In the genomic region with DNA sequence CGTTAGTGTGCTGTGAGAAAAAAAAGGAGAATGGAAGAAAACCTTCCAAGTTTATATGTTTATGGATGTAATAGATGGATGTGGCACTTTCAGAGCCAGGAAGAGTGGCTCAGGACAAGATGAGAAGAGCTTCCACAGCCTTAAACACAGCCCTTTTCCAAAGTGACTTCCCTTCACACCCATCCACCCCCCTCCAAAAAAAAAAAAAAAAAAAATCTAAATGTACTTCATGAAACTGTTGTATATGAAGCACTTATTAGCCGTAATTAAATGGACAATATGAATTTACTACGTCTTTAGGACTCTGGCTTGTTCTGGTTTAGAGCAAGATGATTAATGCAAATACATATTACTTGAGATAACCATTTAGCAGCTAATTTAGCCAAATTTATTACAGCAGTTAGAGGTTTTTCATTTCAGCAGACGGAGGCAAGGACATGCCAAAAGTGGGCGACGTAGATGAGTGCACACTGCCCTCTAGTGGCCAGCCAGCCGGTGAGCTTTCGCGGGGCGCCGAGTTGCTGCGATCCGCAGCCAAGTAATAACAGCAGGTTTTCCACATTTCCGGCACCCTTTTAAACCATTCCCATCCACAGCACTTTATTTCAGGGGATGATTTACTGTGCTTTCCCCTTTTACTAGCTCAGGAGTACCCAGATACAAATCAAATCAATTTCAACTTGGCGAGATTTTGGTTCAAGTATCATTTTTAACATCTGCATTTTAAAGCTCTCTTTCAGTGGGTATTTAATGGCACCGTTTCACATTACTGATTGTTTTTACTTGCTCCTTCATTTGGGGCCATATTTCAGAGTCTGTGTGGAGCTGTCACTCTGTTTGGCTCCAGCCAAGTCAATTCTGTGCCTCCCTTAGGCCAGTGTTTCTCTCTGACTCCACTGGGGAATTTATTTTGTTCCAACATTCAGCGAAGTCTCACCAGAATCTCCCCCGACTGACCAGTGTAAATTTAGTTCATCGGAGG, we compare ENCODE assay signal across 8 cellular contexts.
DNase-seq lines count a peak whose midpoint lies in the region; ATAC-seq and TF ChIP-seq lines count a peak whose summit lies in the region.

No MANE protein-coding gene starts in this region.

- no peak overlapping the region for H3K27ac Mint-ChIP-seq in Calu3 (ENCODE audit: unreplicated experiment)
- H3K27ac Mint-ChIP-seq in activated naive CD8-positive, alpha-beta T cell: no peak overlapping the region

- peak; percentile 97 for TF ChIP-seq RAD21 in SK-N-SH (IDR thresholded peaks at IDR 0.05; ENCODE audit: low read length)

- H3K4me3 ChIP-seq in SK-N-SH (ENCODE audit: low read depth in 2 of 2, low read length in 1 of 2) (peak overlapping the region; percentile 7 to 25; a peak in 1 of 4 replicates), parathyroid adenoma (ENCODE audit: low read depth, low read length) (no peak overlapping the region), tibial nerve (peak overlapping the region in 1 of 4 donors; percentile 32)

- H2AFZ ChIP-seq in SK-N-SH (ENCODE audit: low read depth): peak overlapping the region; percentile 27; the same call in 1 of the 2 replicates
- peak overlapping the region; percentile 58 for H2AFZ ChIP-seq in parathyroid adenoma

- no peaks in the 10 kb centered on the region for H3K79me2 ChIP-seq in SK-N-SH (ENCODE audit: insufficient read depth)
- no peaks in the 10 kb centered on the region for H3K79me2 ChIP-seq in parathyroid adenoma

- H3K27me3 Mint-ChIP-seq in Calu3 (ENCODE audit: unreplicated experiment): peaks cover 46% of the 10 kb centered on the region
- peaks cover 27% of the 10 kb centered on the region for H3K27me3 Mint-ChIP-seq in activated naive CD8-positive, alpha-beta T cell

- H3K27ac ChIP-seq in SK-N-SH (ENCODE audit: low read depth in 2 of 2, low read length in 1 of 2) (peak overlapping the region in 1 of 2 experiments; percentile 15; a peak in 1 of 4 replicates), parathyroid adenoma (no peak overlapping the region), tibial nerve (peak overlapping the region in 1 of 4 donors; percentile 9)

- H3F3A ChIP-seq in SK-N-SH (replicated peaks; ENCODE audit: insufficient read depth): no peaks in the 10 kb centered on the region

- ATAC-seq in GM21717 (IDR thresholded peaks at IDR 0.05; ENCODE audit: unreplicated experiment): peak; percentile 58

- 13% methylated on average over 19 of the region's 19 CpGs for WGBS in SK-N-SH (ENCODE audit: low lambda C conversion rate)
- 10 to 11% methylated on average over 19 of the region's 19 CpGs for WGBS in tibial nerve, 2 donors

- H3K4me1 ChIP-seq in SK-N-SH (ENCODE audit: control insufficient read depth in 1 of 2, insufficient read depth in 2 of 2, low read depth in 1 of 2, low read length in 1 of 2) (peaks cover 7 to 18% of the 10 kb centered on the region in 2 experiments; a peak in 3 of 4 replicates), parathyroid adenoma (peaks cover 6% of the 10 kb centered on the region), tibial nerve (peaks cover 0 to 22% (median 0%) of the 10 kb centered on the region in 4 donors)

- no peaks in the 10 kb centered on the region for H4K20me1 ChIP-seq in SK-N-SH (ENCODE audit: insufficient read depth)

- POLR2A ChIA-PET in SK-N-SH (lab: Yijun Ruan, JAX): interaction anchor here (0.7 kb wide), 1 partner anchor 1083 kb away, joined by 3 read pairs; no protein-coding TSS in a partner anchor

- H3K4me2 ChIP-seq in SK-N-SH (peak overlapping the region; percentile 55), parathyroid adenoma (ENCODE audit: low read length) (peak overlapping the region; percentile 50)

- DNase-seq in Calu3 (peak; percentile 81), MV-4-11 (lab: John Stamatoyannopoulos, UW) (peak; percentile 8), SK-N-SH (peak; percentile 84), head of caudate nucleus (peak; percentile 71 to 97 (median 91)), tibial nerve (ENCODE audit: low spot score in 2 of 2) (peak; percentile 73 to 89)

- CTCF ChIA-PET in Calu3 (lab: Charles Lee) (interaction anchor here (0.6 to 1.3 kb wide), 11 partner anchors 11 to 1171 kb away, joined by 3 to 9 read pairs (median 3); no protein-coding TSS in a partner anchor), SK-N-SH (lab: Yijun Ruan, JAX) (interaction anchor here (0.5 to 5.2 kb wide), 116 partner anchors 10 to 1246 kb away, joined by 3 to 143 read pairs (median 4); no protein-coding TSS in a partner anchor)

- H3K9me3 Mint-ChIP-seq in Calu3 (ENCODE audit: low read depth, unreplicated experiment): no peaks in the 10 kb centered on the region
- H3K9me3 Mint-ChIP-seq in activated naive CD8-positive, alpha-beta T cell (ENCODE audit: low read depth): no peaks in the 10 kb centered on the region

- TF ChIP-seq EP300 in SK-N-SH (IDR thresholded peaks at IDR 0.05; ENCODE audit: borderline replicate concordance in 1 of 2, low read depth in 1 of 2, low read length in 1 of 2): peak; percentile 61 to 69; a peak in 3 of 4 replicates
- TF ChIP-seq EP300 in tibial nerve (IDR thresholded peaks at IDR 0.05): peak in 1 of 2 donors; percentile 47

- no peaks in the 10 kb centered on the region for H3K9me3 ChIP-seq in SK-N-SH
- H3K9me3 ChIP-seq in parathyroid adenoma (ENCODE audit: control insufficient read depth, low read length): no peaks in the 10 kb centered on the region
- no peaks in the 10 kb centered on the region for H3K9me3 ChIP-seq in tibial nerve

- no TSS peak for BruUV-seq in Calu3 (replicated peaks; lab: Mats Ljungman, UMichigan)

- intact Hi-C loops in Calu3 (cut with micrococcal nuclease; ENCODE audit: unreplicated experiment): loop anchor here (1.0 to 2.0 kb wide), 6 partner anchors 116 to 1216 kb away; no protein-coding TSS in a partner anchor
- intact Hi-C loops in head of caudate nucleus (cut with DNase I): no loop called here

- no peak overlapping the region for H3K4me3 Mint-ChIP-seq in Calu3 (ENCODE audit: low read depth, unreplicated experiment)
- peak overlapping the region; percentile 55 for H3K4me3 Mint-ChIP-seq in activated naive CD8-positive, alpha-beta T cell

- H3K4me1 Mint-ChIP-seq in Calu3 (ENCODE audit: low read depth, unreplicated experiment): no peaks in the 10 kb centered on the region
- peaks cover 8% of the 10 kb centered on the region for H3K4me1 Mint-ChIP-seq in activated naive CD8-positive, alpha-beta T cell (ENCODE audit: low read depth)

- H3K27me3 ChIP-seq in SK-N-SH (ENCODE audit: insufficient read depth) (no peaks in the 10 kb centered on the region), parathyroid adenoma (ENCODE audit: control insufficient read depth, insufficient read depth, low read length) (no peaks in the 10 kb centered on the region), tibial nerve (no peaks in the 10 kb centered on the region)

- H3K36me3 ChIP-seq in SK-N-SH (replicated peaks in 1 of 2; ENCODE audit: control insufficient read depth in 1 of 2, insufficient read depth in 2 of 2, low read length in 1 of 2) (no peaks in the 10 kb centered on the region), parathyroid adenoma (ENCODE audit: control insufficient read depth, insufficient read depth, low read length) (no peaks in the 10 kb centered on the region), tibial nerve (no peaks in the 10 kb centered on the region)

- TF ChIP-seq POLR2A in tibial nerve (IDR thresholded peaks at IDR 0.05): no peak

- no peaks in the 10 kb centered on the region for H3K9me2 ChIP-seq in SK-N-SH

- TF ChIP-seq CTCF in Calu3 (IDR thresholded peaks at IDR 0.05; ENCODE audit: unreplicated experiment) (peak; percentile 62), SK-N-SH (IDR thresholded peaks at IDR 0.05) (peak; percentile 97), parathyroid adenoma (IDR thresholded peaks at IDR 0.05) (peak; percentile 93), tibial nerve (IDR thresholded peaks at IDR 0.05) (peak; percentile 82 to 93 (median 90))

- H3K36me3 Mint-ChIP-seq in Calu3 (ENCODE audit: insufficient read depth, unreplicated experiment): no peaks in the 10 kb centered on the region
- no peaks in the 10 kb centered on the region for H3K36me3 Mint-ChIP-seq in activated naive CD8-positive, alpha-beta T cell

- H3K9ac ChIP-seq in SK-N-SH (no peak overlapping the region), parathyroid adenoma (no peak overlapping the region)

TF ChIP-seq in SK-N-SH, 30 proteins besides CTCF, POLR2A, EP300 and RAD21 (continues in another document):
- TF ChIP-seq, protein P1, sequence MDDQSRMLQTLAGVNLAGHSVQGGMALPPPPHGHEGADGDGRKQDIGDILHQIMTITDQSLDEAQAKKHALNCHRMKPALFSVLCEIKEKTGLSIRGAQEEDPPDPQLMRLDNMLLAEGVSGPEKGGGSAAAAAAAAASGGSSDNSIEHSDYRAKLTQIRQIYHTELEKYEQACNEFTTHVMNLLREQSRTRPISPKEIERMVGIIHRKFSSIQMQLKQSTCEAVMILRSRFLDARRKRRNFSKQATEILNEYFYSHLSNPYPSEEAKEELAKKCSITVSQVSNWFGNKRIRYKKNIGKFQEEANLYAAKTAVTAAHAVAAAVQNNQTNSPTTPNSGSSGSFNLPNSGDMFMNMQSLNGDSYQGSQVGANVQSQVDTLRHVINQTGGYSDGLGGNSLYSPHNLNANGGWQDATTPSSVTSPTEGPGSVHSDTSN (IDR thresholded peaks at IDR 0.05): peak; percentile 76
- no peak for TF ChIP-seq RFX5 (IDR thresholded peaks at IDR 0.05; ENCODE audit: low read length)
- peak; percentile 31; the same call in 1 of the 2 replicates for TF ChIP-seq GATA2 (CRISPR knock-in tag; IDR thresholded peaks at IDR 0.05)
- TF ChIP-seq, protein P2, sequence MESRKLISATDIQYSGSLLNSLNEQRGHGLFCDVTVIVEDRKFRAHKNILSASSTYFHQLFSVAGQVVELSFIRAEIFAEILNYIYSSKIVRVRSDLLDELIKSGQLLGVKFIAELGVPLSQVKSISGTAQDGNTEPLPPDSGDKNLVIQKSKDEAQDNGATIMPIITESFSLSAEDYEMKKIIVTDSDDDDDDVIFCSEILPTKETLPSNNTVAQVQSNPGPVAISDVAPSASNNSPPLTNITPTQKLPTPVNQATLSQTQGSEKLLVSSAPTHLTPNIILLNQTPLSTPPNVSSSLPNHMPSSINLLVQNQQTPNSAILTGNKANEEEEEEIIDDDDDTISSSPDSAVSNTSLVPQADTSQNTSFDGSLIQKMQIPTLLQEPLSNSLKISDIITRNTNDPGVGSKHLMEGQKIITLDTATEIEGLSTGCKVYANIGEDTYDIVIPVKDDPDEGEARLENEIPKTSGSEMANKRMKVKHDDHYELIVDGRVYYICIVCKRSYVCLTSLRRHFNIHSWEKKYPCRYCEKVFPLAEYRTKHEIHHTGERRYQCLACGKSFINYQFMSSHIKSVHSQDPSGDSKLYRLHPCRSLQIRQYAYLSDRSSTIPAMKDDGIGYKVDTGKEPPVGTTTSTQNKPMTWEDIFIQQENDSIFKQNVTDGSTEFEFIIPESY (IDR thresholded peaks at IDR 0.05; ENCODE audit: borderline replicate concordance, low read depth): peak; percentile 23; the same call in 1 of the 2 replicates
- peak; percentile 36; the same call in 1 of the 2 replicates for TF ChIP-seq FOSL2 (IDR thresholded peaks at IDR 0.05; ENCODE audit: borderline replicate concordance, low read depth)
- no peak; the same call in 1 of the 2 replicates for TF ChIP-seq GABPA (IDR thresholded peaks at IDR 0.05; ENCODE audit: low read depth)
- TF ChIP-seq RCOR1 (IDR thresholded peaks at IDR 0.05; ENCODE audit: low read length): peak; percentile 73
- no peak for TF ChIP-seq EZH2phosphoT487 (IDR thresholded peaks at IDR 0.05; ENCODE audit: borderline replicate concordance, low read depth)

Comparison
In these comparisons a context has a peak if more than half of its experiments do, and no peak if none do; other contexts are left out.
1. DNase-seq: peak in every context shown above with its lines; median percentile 91 in head of caudate nucleus; 84 in SK-N-SH; 81 in Calu3; 81 in tibial nerve; 8 in MV-4-11.